Comparison of ENCODE assay signal across 12 cellular contexts in the genomic region with DNA sequence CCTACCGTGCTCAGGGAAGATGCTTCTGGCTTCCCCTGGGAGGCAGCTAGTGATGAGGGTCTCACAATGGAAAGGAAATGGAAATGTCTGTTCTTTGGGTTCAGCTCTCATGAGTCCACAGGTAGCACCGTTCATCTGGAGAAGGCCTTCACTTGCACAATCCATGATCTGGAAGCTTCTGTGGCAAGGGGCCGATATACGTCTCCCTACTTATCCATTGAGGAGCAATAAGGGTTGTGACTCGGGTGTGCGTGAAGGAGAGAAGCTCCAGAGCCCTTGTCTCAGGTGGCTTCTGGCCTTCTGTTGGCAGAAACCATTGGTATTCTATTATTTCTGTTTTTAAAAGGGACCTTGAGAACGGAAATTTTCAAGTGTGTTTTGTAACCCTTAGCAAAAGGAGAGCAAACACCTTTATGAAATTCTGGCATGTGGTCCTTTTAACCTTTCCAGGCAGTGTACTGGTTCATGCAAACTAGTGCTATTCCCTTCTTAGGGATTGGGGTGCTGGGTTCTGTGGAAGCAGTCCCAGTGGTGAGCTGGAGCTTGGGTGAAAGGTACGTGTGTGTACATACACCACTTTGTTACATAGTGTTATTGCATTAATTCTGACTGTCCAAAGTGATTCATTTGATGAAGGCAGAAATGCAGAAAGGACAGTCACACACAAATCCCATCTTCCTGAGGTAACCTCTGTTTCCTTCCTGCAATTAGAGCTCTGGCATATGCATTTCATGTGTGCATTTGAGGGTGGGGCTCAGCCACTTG. TPM values are rescaled to one million over a fixed set of nuclear protein-coding genes. Genes with fewer than 3 reads are reported as not detected.
A peak's percentile ranks its signal among the peaks of the same experiment; 100 is the strongest.
DNase-seq lines count a peak whose midpoint lies in the region; ATAC-seq and TF ChIP-seq lines count a peak whose summit lies in the region.
"Had no signal": no experiment of that assay in that cellular context is flagged by ENCODE, and none has a peak within 500 bp of the region (broad histone marks: within the 10 kb centered on the region; RNA-seq: fewer than 3 reads in every experiment).

No MANE protein-coding gene starts in this region.

- peak overlapping the region; percentile 42 to 89 for H3K27ac ChIP-seq in lung (ENCODE audit: low read depth in 1 of 2, low read length in 1 of 2)
- H3K27ac ChIP-seq in upper lobe of right lung = peak overlapping the region; percentile 92

- DNase-seq in Right ventricle myocardium inferior (ENCODE audit: missing footprints) = peak; percentile 34
- no peak for DNase-seq in left cardiac atrium
- DNase-seq in activated naive CD8-positive, alpha-beta T cell treated with anti-CD3 and anti-CD28 coated beads, Interleukin-2, amount 50 U/mL, for 24 hours = no peak
- no peak for DNase-seq in lung (ENCODE audit: low spot score)
- DNase-seq in upper lobe of right lung = peak; percentile 52
- no peak for DNase-seq in HuH-7 (ENCODE audit: low spot score)
- DNase-seq in effector CD4-positive, alpha-beta T cell = no peak
- no peak for DNase-seq in RKO (ENCODE audit: low spot score)
- DNase-seq: activated CD4-positive, CD25-positive, alpha-beta regulatory T cell; C1 segment of cervical spinal cord; central memory CD4-positive, alpha-beta T cell; MG63 had no signal

- TF ChIP-seq CTCF in lung (IDR thresholded peaks at IDR 0.05; ENCODE audit: control extremely low read depth, extremely low read depth) (no peak), upper lobe of right lung (IDR thresholded peaks at IDR 0.05) (no peak)

- H3K27ac Mint-ChIP-seq in activated naive CD8-positive, alpha-beta T cell treated with anti-CD3 and anti-CD28 coated beads, Interleukin-2, amount 50 U/mL, for 24 hours = peak overlapping the region; percentile 92

- ATAC-seq in Right ventricle myocardium inferior = no peak
- no peak for ATAC-seq in left cardiac atrium
- ATAC-seq in activated naive CD8-positive, alpha-beta T cell treated with anti-CD3 and anti-CD28 coated beads, Interleukin-2, amount 50 U/mL, for 24 hours = no peak
- no peak for ATAC-seq in lung (ENCODE audit: insufficient read depth, low FRiP score)
- ATAC-seq in upper lobe of right lung = peak; percentile 50

- peaks cover 24% of the 10 kb centered on the region for H3K36me3 Mint-ChIP-seq in activated naive CD8-positive, alpha-beta T cell treated with anti-CD3 and anti-CD28 coated beads, Interleukin-2, amount 50 U/mL, for 24 hours (ENCODE audit: low read depth)

- H3K27me3 ChIP-seq in lung (ENCODE audit: control insufficient read depth, insufficient read depth) (no peaks in the 10 kb centered on the region), upper lobe of right lung (no peaks in the 10 kb centered on the region)
- H3K27me3 ChIP-seq: MG63 had no signal

- H3K27me3 Mint-ChIP-seq in activated naive CD8-positive, alpha-beta T cell treated with anti-CD3 and anti-CD28 coated beads, Interleukin-2, amount 50 U/mL, for 24 hours = no peaks in the 10 kb centered on the region

- WGBS in lung, 2 donors = 60 to 64% methylated on average over 8 of the region's 8 CpGs

- intact Hi-C loops in Right ventricle myocardium inferior (cut with DNase I) = no loop called here
- intact Hi-C loops in left cardiac atrium (cut with DNase I) = no loop called here
- intact Hi-C loops in upper lobe of right lung (cut with DNase I) = loop anchor here (10.0 kb wide), 1 partner anchor 374 kb away; no protein-coding TSS in a partner anchor

- no peaks in the 10 kb centered on the region for H3K9me3 Mint-ChIP-seq in activated naive CD8-positive, alpha-beta T cell treated with anti-CD3 and anti-CD28 coated beads, Interleukin-2, amount 50 U/mL, for 24 hours

- no peak overlapping the region for H3K4me3 ChIP-seq in lung
- no peak overlapping the region for H3K4me3 ChIP-seq in upper lobe of right lung
- H3K4me3 ChIP-seq: MG63 had no signal

- peaks cover 0 to 1% of the 10 kb centered on the region in 2 donors for H3K36me3 ChIP-seq in lung (ENCODE audit: control insufficient read depth in 2 of 2, insufficient read depth in 2 of 2, low read length in 2 of 2)
- H3K36me3 ChIP-seq in upper lobe of right lung = peaks cover 14% of the 10 kb centered on the region

- H3K4me3 Mint-ChIP-seq in activated naive CD8-positive, alpha-beta T cell treated with anti-CD3 and anti-CD28 coated beads, Interleukin-2, amount 50 U/mL, for 24 hours = no peak overlapping the region

- peaks cover 100% of the 10 kb centered on the region for H3K4me1 Mint-ChIP-seq in activated naive CD8-positive, alpha-beta T cell treated with anti-CD3 and anti-CD28 coated beads, Interleukin-2, amount 50 U/mL, for 24 hours

- H3K9me3 ChIP-seq in lung (ENCODE audit: control insufficient read depth in 2 of 2, insufficient read depth in 1 of 2, low read length in 1 of 2) (no peaks in the 10 kb centered on the region), upper lobe of right lung (no peaks in the 10 kb centered on the region)
- H3K9me3 ChIP-seq: MG63 had no signal

- H3K4me1 ChIP-seq in lung (ENCODE audit: control insufficient read depth in 2 of 2, insufficient read depth in 2 of 2, low read length in 2 of 2) (peaks cover 55 to 72% of the 10 kb centered on the region in 2 donors), upper lobe of right lung (peaks cover 100% of the 10 kb centered on the region)

RNA-seq across cellular contexts. Expression of gene KLF13, which starts 32.5 kb away (rescaled TPM):
- 63.4 TPM for total RNA-seq in Right ventricle myocardium inferior
- 10 to 100 TPM; 34.5 to 69.9 TPM for total RNA-seq in left cardiac atrium
- 100 to 1,000 TPM in 1 of 2 donors, 10 to 100 TPM in 1; 38.3 to 157 TPM for total RNA-seq in lung
- polyA plus RNA-seq in lung = 10 to 100 TPM; 47.1 to 63.2 TPM
- total RNA-seq in upper lobe of right lung = 176 TPM

Comparison
In these comparisons a context has a peak if more than half of its experiments do, and no peak if none do; other contexts are left out.
1. DNase-seq: peak in Right ventricle myocardium inferior (single experiment) and upper lobe of right lung (single experiment); none in left cardiac atrium (single experiment), activated naive CD8-positive, alpha-beta T cell treated with anti-CD3 and anti-CD28 coated beads, Interleukin-2, amount 50 U/mL, for 24 hours (single experiment), lung (single experiment), HuH-7 (single experiment), effector CD4-positive, alpha-beta T cell (single experiment) and RKO (single experiment).